15 cellular contexts compared by ENCODE assay signal in genomic region chr18:3415110-3415509, GRCh38. TPM values are rescaled to one million over a fixed set of nuclear protein-coding genes. Genes with fewer than 3 reads are reported as not detected.
DNase-seq lines count a peak whose midpoint lies in the region; ATAC-seq, FAIRE-seq and TF ChIP-seq lines count a peak whose summit lies in the region.
"Had no signal": no experiment of that assay in that cellular context is flagged by ENCODE, and none has a peak within 500 bp of the region (broad histone marks: within the 10 kb centered on the region; RNA-seq: fewer than 3 reads in every experiment).

No MANE protein-coding gene starts in this region.

- H2BK20ac ChIP-seq in H1 (ENCODE audit: low read length): no peak overlapping the region; the same call in 1 of the 2 replicates

- BruUV-seq in Calu3 (replicated peaks; lab: Mats Ljungman, UMichigan) (no TSS peak), PC-9 (replicated peaks; lab: Mats Ljungman, UMichigan) (no TSS peak)

- TF ChIP-seq POLR2A in H1 (IDR thresholded peaks at IDR 0.05; ENCODE audit: control extremely low read depth in 1 of 2, low read depth in 2 of 2, low read length in 2 of 2): no peak

- intact Hi-C loops in Calu3 (cut with micrococcal nuclease; ENCODE audit: unreplicated experiment) (no loop called here), PC-9 (cut with micrococcal nuclease; ENCODE audit: unreplicated experiment) (no loop called here)

- peaks cover 18% of the 10 kb centered on the region for H3K36me3 Mint-ChIP-seq in Calu3 (ENCODE audit: insufficient read depth, unreplicated experiment)
- H3K36me3 Mint-ChIP-seq: CD14-positive monocyte; CD4-positive, alpha-beta memory T cell had no signal

- no peak for FAIRE-seq in H1 (lab: Jason Lieb, UNC)

- no peaks in the 10 kb centered on the region for H3K9me3 Mint-ChIP-seq in Calu3 (ENCODE audit: low read depth, unreplicated experiment)

- peak overlapping the region; percentile 38 for H3K27ac Mint-ChIP-seq in Calu3 (ENCODE audit: unreplicated experiment)

- TF ChIP-seq CTCF in Calu3 (IDR thresholded peaks at IDR 0.05; ENCODE audit: unreplicated experiment) (no peak), PC-9 (conservative IDR thresholded peaks at IDR 0.05) (no peak), H1 (IDR thresholded peaks at IDR 0.05; ENCODE audit: control extremely low read depth in 1 of 3, insufficient read depth in 1 of 3, low read depth in 1 of 3, low read length in 3 of 3) (no peak)

- H3K27ac ChIP-seq in PC-9 (no peak overlapping the region), H1 (ENCODE audit: low read depth, low read length) (no peak overlapping the region), neuronal stem cell (replicated peaks; ENCODE audit: low read length) (no peak overlapping the region), substantia nigra (ENCODE audit: low read depth, low read length, poor library complexity, severe bottlenecking) (no peak overlapping the region)
- H3K27ac ChIP-seq: BLaER1 had no signal

- ATAC-seq in GM21360 (IDR thresholded peaks at IDR 0.05; ENCODE audit: unreplicated experiment): no peak

- H2BK15ac ChIP-seq in H1 (ENCODE audit: low read length) (no peak overlapping the region), neuronal stem cell (ENCODE audit: low read length) (no peak overlapping the region)

- H3K4me3 ChIP-seq in PC-9 (peak overlapping the region; percentile 68; the same call in 1 of the 2 replicates), H1 (ENCODE audit: extremely low read depth in 1 of 4, insufficient read depth in 2 of 4, low read depth in 3 of 4, low read length in 4 of 4) (no peak overlapping the region), neuronal stem cell (ENCODE audit: low read length in 2 of 2) (no peak overlapping the region)
- H3K4me3 ChIP-seq: BLaER1, HAP-1 had no signal

- H3K56ac ChIP-seq in H1 (replicated peaks; ENCODE audit: insufficient read length, low read depth, low read length): no peak overlapping the region

- H3K4me3 Mint-ChIP-seq in Calu3 (ENCODE audit: low read depth, unreplicated experiment): no peak overlapping the region
- H3K4me3 Mint-ChIP-seq: CD14-positive monocyte; CD4-positive, alpha-beta memory T cell had no signal

- H3K14ac ChIP-seq in H1 (ENCODE audit: insufficient read length) (no peak overlapping the region), neuronal stem cell (ENCODE audit: low read length) (no peak overlapping the region)

- H4K91ac ChIP-seq in H1 (replicated peaks; ENCODE audit: insufficient read length, low read length) (no peak overlapping the region), neuronal stem cell (ENCODE audit: low read depth, low read length, poor library complexity) (no peak overlapping the region)

- H2BK5ac ChIP-seq in H1 (ENCODE audit: low read depth, low read length) (no peak overlapping the region), neuronal stem cell (ENCODE audit: low read length) (peak overlapping the region; percentile 43)

- H3K27me3 Mint-ChIP-seq in Calu3 (ENCODE audit: unreplicated experiment): no peaks in the 10 kb centered on the region
- H3K27me3 Mint-ChIP-seq: CD4-positive, alpha-beta memory T cell had no signal

- H2BK12ac ChIP-seq in H1 (ENCODE audit: low read depth, low read length): no peak overlapping the region
- H2BK12ac ChIP-seq in neuronal stem cell (ENCODE audit: low read length): no peak overlapping the region

- DNase-seq in Calu3 (no peak), PC-9 (no peak), H1 (ENCODE audit: low read depth in 1 of 2, low spot score in 2 of 2) (no peak), neuronal stem cell (ENCODE audit: low spot score) (no peak), kidney glomerular epithelial cell (lab: John Stamatoyannopoulos, UW) (no peak), substantia nigra (lab: John Stamatoyannopoulos, UW) (no peak), NCI-H1417 treated with DMSO at 0.1 percent for 48 hours (lab: John Stamatoyannopoulos, UW) (no peak)
- DNase-seq: 8988T; CD4-positive, alpha-beta memory T cell; DMS79 treated with DMSO at 0.1 percent for 48 hours; GF-D8 had no signal

- POLR2A ChIA-PET in PC-9 (lab: Charles Lee; ENCODE audit: unreplicated experiment): interaction anchor here (0.5 kb wide), 1 partner anchor 23 kb away, joined by 6 read pairs; no protein-coding TSS in a partner anchor
- POLR2A ChIA-PET in H1 (lab: Charles Lee; ENCODE audit: partially characterized antibody): interaction anchor here (1.0 kb wide), 1 partner anchor 188 kb away, joined by 5 read pairs; no protein-coding TSS in a partner anchor

- TF ChIP-seq RAD21 in H1 (IDR thresholded peaks at IDR 0.05 in 1 of 2, conservative IDR thresholded peaks at IDR 0.05 in 1 of 2; ENCODE audit: low read depth in 2 of 2, low read length in 2 of 2): no peak

- no peak for TF ChIP-seq EP300 in H1 (IDR thresholded peaks at IDR 0.05; ENCODE audit: borderline replicate concordance in 1 of 2, low read depth in 2 of 2, low read length in 2 of 2)

- H2BK120ac ChIP-seq in H1 (replicated peaks; ENCODE audit: low read depth, low read length) (no peak overlapping the region), neuronal stem cell (ENCODE audit: low read depth, low read length) (no peak overlapping the region)

- no peak overlapping the region for H4K5ac ChIP-seq in H1 (ENCODE audit: insufficient read length, low read depth, low read length)

- H3K18ac ChIP-seq in H1 (ENCODE audit: extremely low read depth, low read length) (no peak overlapping the region), neuronal stem cell (ENCODE audit: low read length) (no peak overlapping the region)

- no peaks in the 10 kb centered on the region for H3K23me2 ChIP-seq in H1 (ENCODE audit: low read depth, low read length)

- CTCF ChIA-PET in Calu3 (lab: Charles Lee): no interaction called here
- CTCF ChIA-PET in PC-9 (lab: Charles Lee): no interaction called here
- CTCF ChIA-PET in H1 (lab: Charles Lee; ENCODE audit: partially characterized antibody): interaction anchor here (0.6 to 1.4 kb wide), 3 partner anchors 43 to 250 kb away, joined by 3 read pairs; no protein-coding TSS in a partner anchor

- H3K79me1 ChIP-seq in H1 (ENCODE audit: low read depth, low read length) (no peaks in the 10 kb centered on the region), neuronal stem cell (ENCODE audit: low read depth, low read length) (no peaks in the 10 kb centered on the region)

- H3K9me3 ChIP-seq in PC-9 (ENCODE audit: insufficient read depth, low read depth) (no peaks in the 10 kb centered on the region), H1 (ENCODE audit: insufficient read depth in 2 of 2, low read depth in 1 of 2, low read length in 1 of 2) (no peaks in the 10 kb centered on the region), neuronal stem cell (replicated peaks in 1 of 2; ENCODE audit: control insufficient read depth in 2 of 2, insufficient read depth in 1 of 2, low read depth in 1 of 2, low read length in 2 of 2) (no peaks in the 10 kb centered on the region)
- H3K9me3 ChIP-seq: HAP-1 had no signal

- H4K20me1 ChIP-seq in PC-9 (ENCODE audit: insufficient read depth) (no peaks in the 10 kb centered on the region), H1 (replicated peaks in 1 of 2; ENCODE audit: control insufficient read depth in 1 of 2, insufficient read depth in 2 of 2, low read length in 2 of 2) (no peaks in the 10 kb centered on the region)
- H4K20me1 ChIP-seq: BLaER1 had no signal

- H3K23ac ChIP-seq in H1 (ENCODE audit: insufficient read length): no peak overlapping the region
- H3K23ac ChIP-seq in neuronal stem cell (ENCODE audit: low read depth, low read length, poor library complexity): no peak overlapping the region

- H2AK5ac ChIP-seq in H1 (ENCODE audit: low read depth, low read length) (no peak overlapping the region), neuronal stem cell (ENCODE audit: low read depth, low read length) (no peak overlapping the region)

- no peak overlapping the region; the same call in 1 of the 2 replicates for H4K8ac ChIP-seq in H1 (ENCODE audit: extremely low read depth, insufficient read depth, low read length)
- H4K8ac ChIP-seq in neuronal stem cell (ENCODE audit: low read depth, low read length): no peak overlapping the region

- H3K9ac ChIP-seq in H1 (replicated peaks in 1 of 4; ENCODE audit: extremely low read depth in 1 of 4, low read depth in 3 of 4, low read length in 3 of 4): no peak overlapping the region
- H3K9ac ChIP-seq in neuronal stem cell (ENCODE audit: low read depth, low read length, poor library complexity): peak overlapping the region; percentile 32
- H3K9ac ChIP-seq: BLaER1 had no signal

- peaks cover 18% of the 10 kb centered on the region for H3K4me1 Mint-ChIP-seq in Calu3 (ENCODE audit: low read depth, unreplicated experiment)

- H3K79me2 ChIP-seq in PC-9 (ENCODE audit: low read depth) (peaks cover 82% of the 10 kb centered on the region), H1 (ENCODE audit: control insufficient read depth in 1 of 2, insufficient read depth in 2 of 2, low read length in 2 of 2) (no peaks in the 10 kb centered on the region)

- H2AFZ ChIP-seq in PC-9 (no peak overlapping the region), H1 (ENCODE audit: low read length) (no peak overlapping the region), neuronal stem cell (ENCODE audit: low read length) (no peak overlapping the region)

- H3K4me2 ChIP-seq in PC-9: peak overlapping the region; percentile 90
- no peak overlapping the region for H3K4me2 ChIP-seq in H1 (ENCODE audit: insufficient read depth in 1 of 2, low read depth in 2 of 2, low read length in 2 of 2)
- H3K4me2 ChIP-seq in neuronal stem cell (ENCODE audit: insufficient read depth, low read length, poor library complexity, severe bottlenecking): no peak overlapping the region
- H3K4me2 ChIP-seq: BLaER1 had no signal

- H3K9me2 ChIP-seq in PC-9 (ENCODE audit: insufficient read depth): no peaks in the 10 kb centered on the region

- H3K4ac ChIP-seq in H1 (replicated peaks; ENCODE audit: insufficient read length, low read depth, low read length): no peak overlapping the region
- no peak overlapping the region for H3K4ac ChIP-seq in neuronal stem cell (ENCODE audit: low read length)

- peaks cover 37% of the 10 kb centered on the region for H3K4me1 ChIP-seq in PC-9 (replicated peaks; ENCODE audit: insufficient read depth)
- H3K4me1 ChIP-seq in H1 (replicated peaks in 1 of 4; ENCODE audit: control insufficient read depth in 3 of 4, insufficient read depth in 4 of 4, low read length in 3 of 4): no peaks in the 10 kb centered on the region
- H3K4me1 ChIP-seq in neuronal stem cell (ENCODE audit: control insufficient read depth in 2 of 2, insufficient read depth in 1 of 2, low read depth in 1 of 2, low read length in 2 of 2): peaks cover 0 to under 1% of the 10 kb centered on the region in 2 donors
- H3K4me1 ChIP-seq: BLaER1 had no signal

- H3K36me3 ChIP-seq in PC-9 (ENCODE audit: low read depth): peaks cover 57% of the 10 kb centered on the region
- H3K36me3 ChIP-seq in H1 (ENCODE audit: control insufficient read depth in 2 of 4, insufficient read depth in 4 of 4, low read length in 3 of 4): no peaks in the 10 kb centered on the region
- H3K36me3 ChIP-seq in neuronal stem cell (replicated peaks in 1 of 2; ENCODE audit: control insufficient read depth in 2 of 2, insufficient read depth in 2 of 2, low read length in 2 of 2): no peaks in the 10 kb centered on the region
- H3K36me3 ChIP-seq: BLaER1, HAP-1 had no signal

- H3K27me3 ChIP-seq in PC-9 (ENCODE audit: insufficient read depth, low read depth) (no peaks in the 10 kb centered on the region), H1 (replicated peaks in 1 of 4; ENCODE audit: control insufficient read depth in 3 of 4, extremely low read depth in 1 of 4, insufficient read depth in 3 of 4, low read length in 3 of 4) (no peaks in the 10 kb centered on the region; a peak in 1 of 7 replicates), neuronal stem cell (ENCODE audit: control insufficient read depth in 3 of 3, insufficient read depth in 3 of 3, low read depth in 1 of 3, low read length in 3 of 3) (no peaks in the 10 kb centered on the region)
- H3K27me3 ChIP-seq: BLaER1 had no signal

- WGBS in H1 (ENCODE audit: extremely low coverage in 1 of 2, insufficient coverage in 1 of 2, insufficient read length in 1 of 2, insufficient replicate concordance in 2 of 2, low coverage in 1 of 2, low lambda C conversion rate in 2 of 2, missing lambda C conversion rate in 1 of 2), 2 experiments: 94% methylated on average over 11 of the region's 11 CpGs; no CpG with 5 or more reads in 1 of the 2 experiments
- WGBS in neuronal stem cell (ENCODE audit: extremely low coverage in 2 of 2, insufficient read length in 2 of 2, insufficient replicate concordance in 1 of 2), 2 donors: no CpG with 5 or more reads among the region's 11 CpGs

- peaks cover 50% of the 10 kb centered on the region for H3F3A ChIP-seq in PC-9 (ENCODE audit: insufficient read depth, low read depth)

RNA-seq across cellular contexts. Expression of gene TGIF1, which starts 34.9 kb away (rescaled TPM):
- 129 and 139 TPM in 2 replicates for total RNA-seq in Calu3 (2022)
- total RNA-seq in PC-9 (2021): 188 and 203 TPM in 2 replicates
- 259 and 262 TPM in 2 replicates for total RNA-seq in H1 (2021; fragmentation: NEBNext Ultra II Directional; extraction: Animal tissue kit (Norgen Biotek cat#: 25700))
- polyA plus RNA-seq in H1 (2011; rRNA removed): 256 and 288 TPM in 2 replicates
- polyA plus RNA-seq in H1 (2011; cell fraction: cytosol; rRNA removed): 274 TPM
- 280 TPM for polyA plus RNA-seq in H1 (2011; cell fraction: nucleus; rRNA removed)
- polyA plus RNA-seq in H1 (2012, experiment 1 of 2): 212 to 243 TPM (median 229 TPM) in 4 replicates
- 150 TPM for polyA plus RNA-seq in H1 (2012, experiment 2 of 2)
- 190 TPM for polyA plus RNA-seq in H1 (2013, experiment 1 of 2)
- polyA plus RNA-seq in H1 (2013, experiment 2 of 2): 187 TPM
- 288 and 445 TPM in 2 replicates for polyA minus RNA-seq in H1 (2011; rRNA and poly(A)+ RNA removed)
- 110 TPM for polyA minus RNA-seq in H1 (2011; cell fraction: cytosol; rRNA and poly(A)+ RNA removed)
- polyA minus RNA-seq in H1 (2011; cell fraction: nucleus; rRNA and poly(A)+ RNA removed): 155 TPM
- 85.8 TPM for polyA plus RNA-seq in neuronal stem cell (2013, experiment 1 of 2)
- polyA plus RNA-seq in neuronal stem cell (2013, experiment 2 of 2): 86.4 TPM
